1 cellular context compared by ENCODE assay signal in genomic region chr12:39103552-39104165, GRCh38.
TF ChIP-seq lines count a peak whose summit lies in the region.

No MANE protein-coding gene starts in this region.

TF ChIP-seq in HCT116, 20 proteins besides CTCF, POLR2A, EP300 and RAD21 (continued from another document):
- TF ChIP-seq REST (IDR thresholded peaks at IDR 0.05; ENCODE audit: low read depth): no peak
- no peak for TF ChIP-seq TCF7L2 (IDR thresholded peaks at IDR 0.05; ENCODE audit: borderline replicate concordance, extremely low read depth, insufficient read depth, insufficient read length)
- TF ChIP-seq ZBTB33 (IDR thresholded peaks at IDR 0.05; ENCODE audit: extremely low read depth, insufficient replicate concordance, low read length): no peak
- no peak for TF ChIP-seq EZH2 (IDR thresholded peaks at IDR 0.05)
